In genomic region chrX:101347859-101348451, GRCh38 we compare ENCODE assay signal across 8 cellular contexts. TPM values are rescaled to one million over a fixed set of nuclear protein-coding genes. Genes with fewer than 3 reads are reported as not detected.
DNase-seq lines count a peak whose midpoint lies in the region; ATAC-seq, FAIRE-seq and TF ChIP-seq lines count a peak whose summit lies in the region.

No MANE protein-coding gene starts in this region.

- no peak for DNase-seq in AG04449 (ENCODE audit: low read depth, low spot score)
- DNase-seq in bronchial epithelial cell (ENCODE audit: low read depth), result peak; percentile 12
- peak in 1 of 2 donors; percentile 17 for DNase-seq in thyroid gland
- no peak for DNase-seq in Ammon's horn (ENCODE audit: low spot score)
- DNase-seq in occipital lobe (lab: John Stamatoyannopoulos, UW), result no peak

- peak; percentile 11 for ATAC-seq in GM19372 (IDR thresholded peaks at IDR 0.05; ENCODE audit: low read depth, unreplicated experiment)

- no peaks in the 10 kb centered on the region; the same call in 1 of the 2 replicates for H4K20me1 ChIP-seq in KMS-11 (ENCODE audit: insufficient read depth)

- TF ChIP-seq CTCF in AG04449 (IDR thresholded peaks at IDR 0.05; ENCODE audit: insufficient read depth, low read length, missing control alignments) (no peak), KMS-11 (conservative IDR thresholded peaks at IDR 0.05; ENCODE audit: low read depth, low read length) (no peak), bronchial epithelial cell (IDR thresholded peaks at IDR 0.05; ENCODE audit: insufficient read depth, low read length, severe bottlenecking) (no peak), liver (IDR thresholded peaks at IDR 0.05; ENCODE audit: low read depth, low read length, missing input control) (no peak), thyroid gland (IDR thresholded peaks at IDR 0.05) (no peak)

- peak overlapping the region; percentile 65 for H3K27ac ChIP-seq in KMS-11
- H3K27ac ChIP-seq in liver (ENCODE audit: low read depth in 1 of 2, low read length in 2 of 2), result peak overlapping the region; percentile 64 to 88
- peak overlapping the region in 1 of 3 donors; percentile 91 for H3K27ac ChIP-seq in thyroid gland

- CTCF ChIA-PET in AG04449 (lab: Yijun Ruan, JAX), result no interaction called here

- H3K9ac ChIP-seq in KMS-11 (peak overlapping the region; percentile 76; the same call in 1 of the 2 replicates), liver (ENCODE audit: low read depth in 1 of 2, low read length in 2 of 2) (peak overlapping the region; percentile 55 to 58)

- POLR2A ChIA-PET in AG04449 (lab: Yijun Ruan, JAX), result interaction anchor here (1.8 kb wide), 1 partner anchor 43 kb away, joined by 11 read pairs; the partner anchor contains the start of gene RPL36A

- H3K4me2 ChIP-seq in KMS-11, result peak overlapping the region; percentile 68

- under 1% methylated on average over 14 of the region's 14 CpGs for WGBS in liver
- 0% methylated on average over 2 to 5 of the region's 14 CpGs for WGBS in thyroid gland, 2 donors

- no peak for TF ChIP-seq POLR2A in thyroid gland (IDR thresholded peaks at IDR 0.05)

- peak overlapping the region; percentile 79 for H2AFZ ChIP-seq in KMS-11 (ENCODE audit: low read depth)

- FAIRE-seq in bronchial epithelial cell (lab: Jason Lieb, UNC), result no peak

- H3K27me3 ChIP-seq in KMS-11 (ENCODE audit: insufficient read depth, low read depth) (no peaks in the 10 kb centered on the region), bronchial epithelial cell (ENCODE audit: control insufficient read depth, insufficient read depth, low read length) (no peaks in the 10 kb centered on the region), liver (ENCODE audit: control insufficient read depth in 4 of 4, insufficient read depth in 4 of 4, low read length in 3 of 4) (no peaks in the 10 kb centered on the region), thyroid gland (no peaks in the 10 kb centered on the region)

- H3K4me3 ChIP-seq in AG04449 (ENCODE audit: low read depth, low read length) (peak overlapping the region; percentile 80), KMS-11 (IDR thresholded peaks at IDR 0.05; ENCODE audit: insufficient read depth, low read depth, low read length) (no peak overlapping the region), bronchial epithelial cell (ENCODE audit: low read depth, low read length) (peak overlapping the region; percentile 75), liver (ENCODE audit: low read depth in 1 of 3, low read length in 3 of 3) (peak overlapping the region; percentile 80 to 82 (median 82)), thyroid gland (replicated peaks in 1 of 3) (peak overlapping the region in 2 of 3 donors; percentile 42 to 69)

- H3K79me2 ChIP-seq in KMS-11 (ENCODE audit: insufficient read depth, low read depth), result peaks cover 32% of the 10 kb centered on the region

- TF ChIP-seq RAD21 in liver (IDR thresholded peaks at IDR 0.05), result no peak

- intact Hi-C loops in thyroid gland (cut with DNase I), result no loop called here

- H3K9me3 ChIP-seq in liver (ENCODE audit: control insufficient read depth in 4 of 4, low read length in 3 of 4) (no peaks in the 10 kb centered on the region), thyroid gland (no peaks in the 10 kb centered on the region)

- no peaks in the 10 kb centered on the region for H3K36me3 ChIP-seq in KMS-11 (ENCODE audit: insufficient read depth)
- no peaks in the 10 kb centered on the region for H3K36me3 ChIP-seq in bronchial epithelial cell (ENCODE audit: control insufficient read depth, insufficient read depth, low read length)
- peaks cover 0 to 2% (median 0%) of the 10 kb centered on the region in 4 donors for H3K36me3 ChIP-seq in liver (ENCODE audit: control insufficient read depth in 4 of 4, insufficient read depth in 3 of 4, low read depth in 1 of 4, low read length in 3 of 4)
- H3K36me3 ChIP-seq in thyroid gland, result no peaks in the 10 kb centered on the region

- H3K4me1 ChIP-seq in KMS-11 (ENCODE audit: low read depth, poor library complexity, severe bottlenecking) (peaks cover 17% of the 10 kb centered on the region), liver (ENCODE audit: control insufficient read depth in 4 of 4, insufficient read depth in 4 of 4, low read length in 3 of 4) (peaks cover 2 to 9% (median 4%) of the 10 kb centered on the region in 4 donors), thyroid gland (peaks cover 0 to 6% of the 10 kb centered on the region in 2 donors)

TF ChIP-seq in liver, 16 proteins besides CTCF, POLR2A, EP300 and RAD21:
- TF ChIP-seq ATF3 (IDR thresholded peaks at IDR 0.05) (no peak), HNF4A (conservative IDR thresholded peaks at IDR 0.05) (peak; percentile 78 to 83), SP1 (IDR thresholded peaks at IDR 0.05) (peak; percentile 30), RXRA (IDR thresholded peaks at IDR 0.05) (peak in 1 of 2 donors; percentile 24)

RNA-seq across cellular contexts. Expression of gene TIMM8A, which starts 0.6 kb away (rescaled TPM):
- total RNA-seq in bronchial epithelial cell, result 4.4 and 7.4 TPM in 2 replicates
- 10 to 100 TPM in 1 of 2 donors, 1 to 10 TPM in 1; 6.1 to 12.3 TPM for total RNA-seq in liver
- 10 to 100 TPM; 15.2 to 21.4 TPM for polyA plus RNA-seq in liver
- total RNA-seq in thyroid gland, result 1 to 10 TPM; 3.9 to 6.4 (median 4.9) TPM
- 5.6 TPM for total RNA-seq in occipital lobe

RNA-seq across cellular contexts. Expression of gene BTK, which starts 38.0 kb away (rescaled TPM):
- total RNA-seq in bronchial epithelial cell, result under 0.01 TPM in 1 of 2 replicates, not detected in the other
- 10 to 100 TPM in 1 of 2 donors, 1 to 10 TPM in 1; 2.9 to 22.6 TPM for total RNA-seq in liver
- polyA plus RNA-seq in liver, result 1 to 10 TPM in 1 of 2 donors, under 1 TPM in 1; 0.99 to 1.7 TPM
- 1 to 10 TPM in 3 of 4 donors, under 1 TPM in 1; 0.49 to 5.2 (median 1.6) TPM for total RNA-seq in thyroid gland
- 0.94 TPM for total RNA-seq in occipital lobe

RNA-seq across cellular contexts. Expression of gene RPL36A, which starts 42.9 kb away (rescaled TPM):
- total RNA-seq in bronchial epithelial cell (736 and 1,171 TPM in 2 replicates), liver (100 to 1,000 TPM; 301 to 519 TPM), thyroid gland (1,000 to 10,000 TPM in 2 of 4 donors, 100 to 1,000 TPM in 2; 258 to 2,076 (median 1,246) TPM), occipital lobe (287 TPM)
- polyA plus RNA-seq in liver, result 100 to 1,000 TPM; 123 to 458 TPM

RNA-seq across cellular contexts. Expression of gene TAF7L, which starts 56.8 kb away (rescaled TPM):
- total RNA-seq in bronchial epithelial cell (under 0.01 TPM in 1 of 2 replicates, not detected in the other), liver (under 1 TPM in 1 of 2 donors, not detected in 1; 0.33 TPM), thyroid gland (1 to 10 TPM in 1 of 4 donors, under 1 TPM in 2, not detected in 1; 0.22 to 1.4 (median 0.81) TPM), occipital lobe (0.16 TPM)
- under 1 TPM; 0.03 to 0.40 TPM for polyA plus RNA-seq in liver

RNA-seq across cellular contexts. Expression of gene GLA, which starts 59.8 kb away (rescaled TPM):
- total RNA-seq in bronchial epithelial cell, result 9.0 and 15.0 TPM in 2 replicates
- 10 to 100 TPM; 11.8 to 16.3 TPM for total RNA-seq in liver
- 10 to 100 TPM in 1 of 2 donors, 1 to 10 TPM in 1; 9.5 to 14.5 TPM for polyA plus RNA-seq in liver
- 10 to 100 TPM; 16.5 to 37.5 (median 26.8) TPM for total RNA-seq in thyroid gland
- 20.7 TPM for total RNA-seq in occipital lobe
